In the genomic region with DNA sequence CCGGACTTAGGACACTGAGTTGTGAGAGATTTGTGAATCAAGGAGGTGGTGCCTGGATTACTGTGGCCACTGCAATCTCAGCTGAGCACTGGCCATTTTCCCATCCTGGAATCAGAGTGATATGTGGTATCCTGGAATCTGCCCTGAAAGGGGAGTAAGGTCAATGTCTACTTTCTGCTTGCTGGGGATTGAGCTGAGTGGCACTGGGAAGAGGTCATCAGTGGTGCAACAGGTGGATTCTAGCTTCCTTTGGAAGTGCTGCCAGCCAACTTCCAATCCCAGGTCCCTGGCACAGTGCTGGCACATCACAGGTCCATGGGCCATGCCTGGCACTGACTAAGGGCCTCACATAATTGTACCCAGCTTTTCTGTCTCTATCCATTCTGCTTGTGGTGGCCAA, we compare ENCODE assay signal across 1 cellular context.
TF ChIP-seq lines count a peak whose summit lies in the region.

No MANE protein-coding gene starts in this region.

TF ChIP-seq in H1, 55 proteins besides CTCF, POLR2A, EP300 and RAD21:
- TF ChIP-seq RFX5 (IDR thresholded peaks at IDR 0.05; ENCODE audit: borderline replicate concordance, low read depth, low read length), result no peak
- no peak for TF ChIP-seq SIN3A (conservative IDR thresholded peaks at IDR 0.05 in 1 of 2, IDR thresholded peaks at IDR 0.05 in 1 of 2; ENCODE audit: low read depth in 1 of 2, low read length in 2 of 2)
- TF ChIP-seq BRCA1 (IDR thresholded peaks at IDR 0.05; ENCODE audit: low read depth, low read length), result no peak
- TF ChIP-seq TAF7 (optimal IDR thresholded peaks at IDR 0.05; ENCODE audit: borderline replicate concordance, low read depth, low read length), result no peak
- TF ChIP-seq TBP (IDR thresholded peaks at IDR 0.05; ENCODE audit: low read depth, low read length), result no peak
- TF ChIP-seq SP2 (IDR thresholded peaks at IDR 0.05; ENCODE audit: low read length), result no peak
- no peak for TF ChIP-seq SAP30 (IDR thresholded peaks at IDR 0.05; ENCODE audit: insufficient read depth, insufficient replicate concordance, low read length)
- no peak for TF ChIP-seq SP1 (IDR thresholded peaks at IDR 0.05; ENCODE audit: low read depth, low read length)
- TF ChIP-seq GABPA (IDR thresholded peaks at IDR 0.05; ENCODE audit: borderline replicate concordance, insufficient read depth, low read length), result no peak
- TF ChIP-seq TAF1 (IDR thresholded peaks at IDR 0.05; ENCODE audit: low read depth, low read length), result no peak
- TF ChIP-seq FOSL1 (IDR thresholded peaks at IDR 0.05; ENCODE audit: insufficient read depth, low read depth, low read length), result no peak
- no peak for TF ChIP-seq NANOG (IDR thresholded peaks at IDR 0.05; ENCODE audit: insufficient read depth, low read depth, low read length, poor library complexity, severe bottlenecking)
- TF ChIP-seq, protein P1, sequence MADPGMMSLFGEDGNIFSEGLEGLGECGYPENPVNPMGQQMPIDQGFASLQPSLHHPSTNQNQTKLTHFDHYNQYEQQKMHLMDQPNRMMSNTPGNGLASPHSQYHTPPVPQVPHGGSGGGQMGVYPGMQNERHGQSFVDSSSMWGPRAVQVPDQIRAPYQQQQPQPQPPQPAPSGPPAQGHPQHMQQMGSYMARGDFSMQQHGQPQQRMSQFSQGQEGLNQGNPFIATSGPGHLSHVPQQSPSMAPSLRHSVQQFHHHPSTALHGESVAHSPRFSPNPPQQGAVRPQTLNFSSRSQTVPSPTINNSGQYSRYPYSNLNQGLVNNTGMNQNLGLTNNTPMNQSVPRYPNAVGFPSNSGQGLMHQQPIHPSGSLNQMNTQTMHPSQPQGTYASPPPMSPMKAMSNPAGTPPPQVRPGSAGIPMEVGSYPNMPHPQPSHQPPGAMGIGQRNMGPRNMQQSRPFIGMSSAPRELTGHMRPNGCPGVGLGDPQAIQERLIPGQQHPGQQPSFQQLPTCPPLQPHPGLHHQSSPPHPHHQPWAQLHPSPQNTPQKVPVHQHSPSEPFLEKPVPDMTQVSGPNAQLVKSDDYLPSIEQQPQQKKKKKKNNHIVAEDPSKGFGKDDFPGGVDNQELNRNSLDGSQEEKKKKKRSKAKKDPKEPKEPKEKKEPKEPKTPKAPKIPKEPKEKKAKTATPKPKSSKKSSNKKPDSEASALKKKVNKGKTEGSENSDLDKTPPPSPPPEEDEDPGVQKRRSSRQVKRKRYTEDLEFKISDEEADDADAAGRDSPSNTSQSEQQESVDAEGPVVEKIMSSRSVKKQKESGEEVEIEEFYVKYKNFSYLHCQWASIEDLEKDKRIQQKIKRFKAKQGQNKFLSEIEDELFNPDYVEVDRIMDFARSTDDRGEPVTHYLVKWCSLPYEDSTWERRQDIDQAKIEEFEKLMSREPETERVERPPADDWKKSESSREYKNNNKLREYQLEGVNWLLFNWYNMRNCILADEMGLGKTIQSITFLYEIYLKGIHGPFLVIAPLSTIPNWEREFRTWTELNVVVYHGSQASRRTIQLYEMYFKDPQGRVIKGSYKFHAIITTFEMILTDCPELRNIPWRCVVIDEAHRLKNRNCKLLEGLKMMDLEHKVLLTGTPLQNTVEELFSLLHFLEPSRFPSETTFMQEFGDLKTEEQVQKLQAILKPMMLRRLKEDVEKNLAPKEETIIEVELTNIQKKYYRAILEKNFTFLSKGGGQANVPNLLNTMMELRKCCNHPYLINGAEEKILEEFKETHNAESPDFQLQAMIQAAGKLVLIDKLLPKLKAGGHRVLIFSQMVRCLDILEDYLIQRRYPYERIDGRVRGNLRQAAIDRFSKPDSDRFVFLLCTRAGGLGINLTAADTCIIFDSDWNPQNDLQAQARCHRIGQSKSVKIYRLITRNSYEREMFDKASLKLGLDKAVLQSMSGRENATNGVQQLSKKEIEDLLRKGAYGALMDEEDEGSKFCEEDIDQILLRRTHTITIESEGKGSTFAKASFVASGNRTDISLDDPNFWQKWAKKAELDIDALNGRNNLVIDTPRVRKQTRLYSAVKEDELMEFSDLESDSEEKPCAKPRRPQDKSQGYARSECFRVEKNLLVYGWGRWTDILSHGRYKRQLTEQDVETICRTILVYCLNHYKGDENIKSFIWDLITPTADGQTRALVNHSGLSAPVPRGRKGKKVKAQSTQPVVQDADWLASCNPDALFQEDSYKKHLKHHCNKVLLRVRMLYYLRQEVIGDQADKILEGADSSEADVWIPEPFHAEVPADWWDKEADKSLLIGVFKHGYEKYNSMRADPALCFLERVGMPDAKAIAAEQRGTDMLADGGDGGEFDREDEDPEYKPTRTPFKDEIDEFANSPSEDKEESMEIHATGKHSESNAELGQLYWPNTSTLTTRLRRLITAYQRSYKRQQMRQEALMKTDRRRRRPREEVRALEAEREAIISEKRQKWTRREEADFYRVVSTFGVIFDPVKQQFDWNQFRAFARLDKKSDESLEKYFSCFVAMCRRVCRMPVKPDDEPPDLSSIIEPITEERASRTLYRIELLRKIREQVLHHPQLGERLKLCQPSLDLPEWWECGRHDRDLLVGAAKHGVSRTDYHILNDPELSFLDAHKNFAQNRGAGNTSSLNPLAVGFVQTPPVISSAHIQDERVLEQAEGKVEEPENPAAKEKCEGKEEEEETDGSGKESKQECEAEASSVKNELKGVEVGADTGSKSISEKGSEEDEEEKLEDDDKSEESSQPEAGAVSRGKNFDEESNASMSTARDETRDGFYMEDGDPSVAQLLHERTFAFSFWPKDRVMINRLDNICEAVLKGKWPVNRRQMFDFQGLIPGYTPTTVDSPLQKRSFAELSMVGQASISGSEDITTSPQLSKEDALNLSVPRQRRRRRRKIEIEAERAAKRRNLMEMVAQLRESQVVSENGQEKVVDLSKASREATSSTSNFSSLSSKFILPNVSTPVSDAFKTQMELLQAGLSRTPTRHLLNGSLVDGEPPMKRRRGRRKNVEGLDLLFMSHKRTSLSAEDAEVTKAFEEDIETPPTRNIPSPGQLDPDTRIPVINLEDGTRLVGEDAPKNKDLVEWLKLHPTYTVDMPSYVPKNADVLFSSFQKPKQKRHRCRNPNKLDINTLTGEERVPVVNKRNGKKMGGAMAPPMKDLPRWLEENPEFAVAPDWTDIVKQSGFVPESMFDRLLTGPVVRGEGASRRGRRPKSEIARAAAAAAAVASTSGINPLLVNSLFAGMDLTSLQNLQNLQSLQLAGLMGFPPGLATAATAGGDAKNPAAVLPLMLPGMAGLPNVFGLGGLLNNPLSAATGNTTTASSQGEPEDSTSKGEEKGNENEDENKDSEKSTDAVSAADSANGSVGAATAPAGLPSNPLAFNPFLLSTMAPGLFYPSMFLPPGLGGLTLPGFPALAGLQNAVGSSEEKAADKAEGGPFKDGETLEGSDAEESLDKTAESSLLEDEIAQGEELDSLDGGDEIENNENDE (IDR thresholded peaks at IDR 0.05; ENCODE audit: insufficient replicate concordance, low read length), result no peak
- TF ChIP-seq CHD2 (IDR thresholded peaks at IDR 0.05; ENCODE audit: low read length), result no peak
- no peak for TF ChIP-seq EGR1 (IDR thresholded peaks at IDR 0.05; ENCODE audit: borderline replicate concordance, low read depth, low read length)
- no peak for TF ChIP-seq JUN (IDR thresholded peaks at IDR 0.05; ENCODE audit: low read depth, low read length)
